In genomic region chr7:30904566-30904965, GRCh38 we compare ENCODE assay signal across 22 cellular contexts. TPM values are rescaled to one million over a fixed set of nuclear protein-coding genes. Genes with fewer than 3 reads are reported as not detected.
"Had no signal": no experiment of that assay in that cellular context is flagged by ENCODE, and none has a peak within 500 bp of the region (broad histone marks: within the 10 kb centered on the region; RNA-seq: fewer than 3 reads in every experiment).

No MANE protein-coding gene starts in this region.

- H3K27me3 Mint-ChIP-seq: activated naive CD4-positive, alpha-beta T cell treated with anti-CD3 and anti-CD28 coated beads, Interleukin-2, amount 50 U/mL, for 24 hours had no signal

- H3K36me3 ChIP-seq: left lung, prostate gland, right atrium auricular region, tibial artery had no signal

- H3K27ac ChIP-seq: prostate gland, VCaP had no signal

- H3K4me3 ChIP-seq: left lung, prostate gland, right atrium auricular region, tibial artery had no signal

- DNase-seq: activated CD4-positive, alpha-beta T cell treated with anti-CD3 and anti-CD28 coated beads, Interleukin-2, amount 50 U/mL, for 1 hour; activated CD4-positive, CD25-positive, alpha-beta regulatory T cell treated with anti-CD3 and anti-CD28 coated beads, Interleukin-2, amount 50 U/mL, for 72 hours; activated CD8-positive, alpha-beta memory T cell treated with anti-CD3 and anti-CD28 coated beads, Interleukin-2, amount 50 U/mL, for 4 hours; activated effector memory CD4-positive, alpha-beta T cell treated with Interleukin-2 at 50 U/mL for 16 hours; activated T-cell treated with anti-CD3 and anti-CD28 coated beads, Interleukin-2, amount 50 U/mL, for 4 hours; endodermal cell; head of caudate nucleus; kidney; stimulated activated CD4-positive, alpha-beta T cell treated with anti-CD3 and anti-CD28 coated beads, Interleukin-2, amount 100 ng/mL, for 24 hours; stimulated activated naive CD4-positive, alpha-beta T cell treated with Interleukin-2 at 50 U/mL for 16 hours; T-helper 17 cell; tibial artery had no signal

- H3K4me3 Mint-ChIP-seq: activated naive CD4-positive, alpha-beta T cell treated with anti-CD3 and anti-CD28 coated beads, Interleukin-2, amount 50 U/mL, for 24 hours; activated T-cell treated with anti-CD3 and anti-CD28 coated beads, Interleukin-2, amount 50 U/mL, for 4 hours; endodermal cell; T-helper 17 cell had no signal

- H3K27ac Mint-ChIP-seq: activated naive CD4-positive, alpha-beta T cell treated with anti-CD3 and anti-CD28 coated beads, Interleukin-2, amount 50 U/mL, for 24 hours; endodermal cell; T-helper 17 cell had no signal

- H3K36me3 Mint-ChIP-seq: activated naive CD4-positive, alpha-beta T cell treated with anti-CD3 and anti-CD28 coated beads, Interleukin-2, amount 50 U/mL, for 24 hours had no signal

- ATAC-seq: activated T-cell treated with anti-CD3 and anti-CD28 coated beads, Interleukin-2, amount 50 U/mL, for 4 hours; left lung; T-helper 17 cell had no signal

- FAIRE-seq: frontal cortex, kidney had no signal

- H3K4me1 Mint-ChIP-seq: activated naive CD4-positive, alpha-beta T cell treated with anti-CD3 and anti-CD28 coated beads, Interleukin-2, amount 50 U/mL, for 24 hours; T-helper 17 cell had no signal

- H3K4me1 ChIP-seq: prostate gland had no signal

- H3K9me3 Mint-ChIP-seq: activated naive CD4-positive, alpha-beta T cell treated with anti-CD3 and anti-CD28 coated beads, Interleukin-2, amount 50 U/mL, for 24 hours; activated T-cell treated with anti-CD3 and anti-CD28 coated beads, Interleukin-2, amount 50 U/mL, for 4 hours; endodermal cell had no signal

- H3K9me3 ChIP-seq: left lung, prostate gland, right atrium auricular region, tibial artery had no signal

- H3K27me3 ChIP-seq: left lung, right atrium auricular region, tibial artery had no signal

RNA-seq across cellular contexts. Expression of gene GHRHR, which starts 59.2 kb away (rescaled TPM):
- total RNA-seq: activated T-cell treated with anti-CD3 and anti-CD28 coated beads, Interleukin-2, amount 50 U/mL, for 4 hours; cardiac septum; endodermal cell; epithelial cell of proximal tubule; frontal cortex; kidney; left lung; osteoblast; right atrium auricular region; T-helper 17 cell had no signal
- polyA plus RNA-seq: neural cell had no signal
